10 cellular contexts compared by ENCODE assay signal in the genomic region with DNA sequence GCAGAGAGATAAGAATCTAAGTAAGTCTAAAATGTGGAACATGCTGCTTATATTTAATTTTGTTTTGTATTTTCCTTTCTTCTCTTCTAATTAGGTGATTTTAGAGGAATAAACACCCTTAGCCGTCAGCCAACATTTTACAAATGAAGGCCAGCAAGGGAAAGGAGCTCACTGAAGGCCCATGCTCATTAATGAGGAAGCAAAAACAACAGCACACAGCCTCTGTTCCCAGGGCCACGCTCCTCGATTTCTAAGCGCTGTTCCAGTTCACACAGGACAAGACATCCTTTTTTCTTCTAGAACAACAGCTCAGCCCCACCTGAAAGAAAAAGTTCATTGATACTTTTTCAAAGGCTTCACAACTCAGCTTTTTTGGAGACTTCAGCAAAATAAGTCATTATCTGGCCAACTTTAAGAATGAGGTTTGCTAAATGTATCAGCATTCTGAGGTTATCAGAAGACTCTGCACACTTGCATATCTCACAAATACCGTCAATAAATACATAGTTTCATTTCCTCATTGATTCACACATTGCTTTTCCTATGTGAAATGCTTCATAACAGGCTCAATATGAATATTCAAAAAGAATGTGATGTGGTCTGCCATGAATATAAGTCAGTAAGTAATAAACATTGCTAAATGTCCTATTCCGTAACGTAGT. TPM values are rescaled to one million over a fixed set of nuclear protein-coding genes. Genes with fewer than 3 reads are reported as not detected.
A peak's percentile ranks its signal among the peaks of the same experiment; 100 is the strongest.
DNase-seq lines count a peak whose midpoint lies in the region; ATAC-seq and TF ChIP-seq lines count a peak whose summit lies in the region.
"Had no signal": no experiment of that assay in that cellular context is flagged by ENCODE, and none has a peak within 500 bp of the region (broad histone marks: within the 10 kb centered on the region; RNA-seq: fewer than 3 reads in every experiment).

No MANE protein-coding gene starts in this region.

- H3K27me3 ChIP-seq in breast epithelium (peaks cover 0 to 2% of the 10 kb centered on the region in 2 donors), MG63 (peaks cover 5% of the 10 kb centered on the region; the same call in 1 of the 2 replicates)

- TF ChIP-seq POLR2A in breast epithelium (IDR thresholded peaks at IDR 0.05) = no peak

- intact Hi-C loops in breast epithelium (cut with DNase I; ENCODE audit: low total_unique reads) = no loop called here

- H3K36me3 ChIP-seq in breast epithelium = no peaks in the 10 kb centered on the region
- no peaks in the 10 kb centered on the region for H3K36me3 ChIP-seq in MG63

- H3K4me3 ChIP-seq in breast epithelium (no peak overlapping the region), MG63 (no peak overlapping the region)

- no peaks in the 10 kb centered on the region for H3K4me1 ChIP-seq in breast epithelium

- peak; percentile 49 for DNase-seq in inferior parietal cortex (ENCODE audit: extremely low spot score)
- no peak for DNase-seq in OCI-M1 (lab: John Stamatoyannopoulos, UW)
- no peak for DNase-seq in breast epithelium (ENCODE audit: low spot score in 2 of 2)
- DNase-seq in MG63 = no peak
- DNase-seq: H9; stimulated activated CD4-positive, alpha-beta T cell treated with anti-CD3 and anti-CD28 coated beads, Interleukin-2, amount 100 ng/mL, for 24 hours had no signal

- ATAC-seq in GM18508 (IDR thresholded peaks at IDR 0.05; ENCODE audit: insufficient read depth, unreplicated experiment) = peak; percentile 79
- peak; percentile 91 for ATAC-seq in GM21529 (IDR thresholded peaks at IDR 0.05; ENCODE audit: unreplicated experiment)
- ATAC-seq in HG03432 (IDR thresholded peaks at IDR 0.05; ENCODE audit: unreplicated experiment) = peak; percentile 78
- no peak for ATAC-seq in HG03045 (IDR thresholded peaks at IDR 0.05; ENCODE audit: unreplicated experiment)

- no peak for TF ChIP-seq CTCF in breast epithelium (IDR thresholded peaks at IDR 0.05)

- no peak overlapping the region for H3K27ac ChIP-seq in breast epithelium

- H3K9me3 ChIP-seq in breast epithelium (peaks cover 0 to 19% of the 10 kb centered on the region in 2 donors), MG63 (peaks cover 10% of the 10 kb centered on the region)

RNA-seq across cellular contexts. Expression of a gene that starts 34.8 kb away (rescaled TPM):
- total RNA-seq in breast epithelium = 10 to 100 TPM in 2 of 3 donors, 1 to 10 TPM in 1; 3.5 to 32.8 (median 22.8) TPM
- total RNA-seq in MG63 (2014; rRNA removed; shearing (Covaris generic); ENCODE audit: low replicate concordance) = 0.03 TPM in 1 of 2 replicates, not detected in the other
